In the genomic region with DNA sequence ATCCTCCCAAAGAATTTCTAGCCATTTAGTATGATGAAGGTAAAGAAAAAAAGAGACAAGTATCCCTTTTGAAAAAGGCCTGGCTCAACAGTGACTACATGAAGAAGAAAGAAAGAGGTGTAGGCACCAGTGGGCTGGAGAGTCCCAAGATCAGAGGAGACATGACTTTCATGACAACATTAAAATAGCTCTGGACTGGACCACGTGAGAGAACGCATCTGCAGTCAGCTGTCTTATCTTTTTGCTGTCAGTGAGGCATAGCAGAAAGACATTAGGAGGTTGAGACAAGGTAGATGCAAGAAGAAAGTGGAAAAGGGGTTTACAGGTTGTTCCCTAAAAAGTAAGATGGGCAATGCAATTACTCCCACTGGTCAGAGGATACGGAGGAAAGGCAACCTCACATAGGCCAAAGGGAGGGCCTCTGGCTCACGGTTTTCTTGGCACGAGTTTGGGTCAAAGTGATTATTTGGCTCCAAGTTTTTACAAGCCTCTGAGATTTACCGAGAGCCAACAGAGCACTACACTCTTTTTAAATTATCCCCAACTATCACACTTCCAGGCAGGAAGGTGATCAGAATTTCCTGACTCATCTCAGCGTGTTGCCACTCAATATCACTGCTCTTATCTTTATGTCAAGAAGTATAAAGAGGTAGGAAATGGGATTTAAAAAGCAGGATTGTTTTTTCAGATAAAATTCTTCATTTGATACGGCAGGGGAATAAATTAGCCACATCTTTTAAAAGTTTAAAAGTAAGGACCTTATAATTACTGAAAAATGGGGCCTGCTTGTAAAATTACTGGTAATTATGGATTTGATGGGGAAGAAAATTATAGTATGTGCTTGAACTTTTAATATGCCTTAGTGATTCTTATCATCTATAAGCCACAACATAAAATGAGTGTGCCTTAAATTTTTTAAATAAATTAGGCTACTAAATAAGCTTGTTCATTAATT, we compare ENCODE assay signal across 19 cellular contexts. TPM values are rescaled to one million over a fixed set of nuclear protein-coding genes. Genes with fewer than 3 reads are reported as not detected.
"Had no signal": no experiment of that assay in that cellular context is flagged by ENCODE, and none has a peak within 500 bp of the region (broad histone marks: within the 10 kb centered on the region; RNA-seq: fewer than 3 reads in every experiment).

No MANE protein-coding gene starts in this region.

- H3K27ac ChIP-seq: epithelial cell of prostate had no signal

- H3K9me3 ChIP-seq: mucosa of descending colon had no signal

- H3K4me3 ChIP-seq: lung, mucosa of descending colon had no signal

- DNase-seq: activated CD4-positive, alpha-beta T cell treated with anti-CD3 and anti-CD28 coated beads, Interleukin-2, amount 50 U/mL, for 1 hour; activated CD4-positive, CD25-positive, alpha-beta regulatory T cell; activated naive CD4-positive, alpha-beta T cell treated with anti-CD3 and anti-CD28 coated beads for 36 hours; activated T-cell treated with anti-CD3 and anti-CD28 coated beads for 4 hours; caudate nucleus; cortex of kidney; effector memory CD4-positive, alpha-beta T cell; hypothalamus; mucosa of descending colon; naive thymus-derived CD8-positive, alpha-beta T cell; stimulated activated CD4-positive, alpha-beta T cell treated with anti-CD3 and anti-CD28 coated beads, Interleukin-2, amount 100 ng/mL, for 24 hours; stimulated activated naive B cell treated with anti-CD40 and anti-IgM and Interleukin-4, amounts not matched to agents 10 μg/mL and 1 μg/mL and 100 μg/mL, for 72 hours; trophoblast cell had no signal

- FAIRE-seq: astrocyte had no signal

- ATAC-seq: activated T-helper 17 cell treated with anti-CD3 and anti-CD28 coated beads, Interleukin-2, amount 50 U/mL, for 72 hours; mucosa of descending colon; naive thymus-derived CD8-positive, alpha-beta T cell; sciatic nerve; stimulated activated naive B cell treated with anti-CD40 and anti-IgM and Interleukin-4, amounts not matched to agents 10 μg/mL and 1 μg/mL and 100 μg/mL, for 72 hours had no signal

RNA-seq across cellular contexts. Expression of gene TMTC1, which starts 29.2 kb away (rescaled TPM):
- total RNA-seq: activated CD8-positive, alpha-beta memory T cell treated with anti-CD3 and anti-CD28 coated beads for 36 hours; activated naive CD4-positive, alpha-beta T cell treated with anti-CD3 and anti-CD28 coated beads for 36 hours; activated T-helper 17 cell treated with anti-CD3 and anti-CD28 coated beads, Interleukin-2, amount 50 U/mL, for 72 hours; naive thymus-derived CD8-positive, alpha-beta T cell had no signal
- polyA plus RNA-seq: naive thymus-derived CD8-positive, alpha-beta T cell had no signal
